Comparison of ENCODE assay signal across 23 cellular contexts in the genomic region with DNA sequence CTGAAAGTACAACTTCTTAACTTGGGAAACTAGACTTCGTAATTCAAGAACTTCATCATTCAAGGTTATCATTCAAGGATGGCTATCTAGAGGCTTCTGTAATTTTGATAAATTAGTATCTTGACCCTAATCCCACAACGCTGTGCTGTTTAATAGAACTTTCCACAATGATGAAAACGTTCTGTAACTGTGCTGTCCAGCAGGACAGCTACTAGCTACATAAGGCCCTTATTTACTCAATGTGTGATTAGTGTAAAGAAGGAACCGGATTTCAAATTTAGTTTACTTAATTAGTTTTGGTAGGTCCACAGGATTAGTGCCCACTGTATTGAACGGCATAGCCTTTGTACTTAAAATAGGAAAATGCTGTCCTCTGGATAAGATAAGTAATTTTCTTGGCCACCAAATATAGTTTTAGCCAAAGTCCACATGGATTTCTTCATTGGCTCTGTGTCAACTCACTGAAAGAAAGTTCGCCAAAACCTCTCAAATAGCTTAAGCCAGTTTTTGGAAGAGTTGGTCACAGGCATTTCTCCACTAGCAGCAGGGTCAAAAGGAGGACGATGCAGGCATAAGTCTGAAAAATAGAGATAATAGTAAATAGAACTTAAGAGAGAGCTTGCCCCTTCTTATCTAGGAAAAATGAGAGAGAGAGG. TPM values are rescaled to one million over a fixed set of nuclear protein-coding genes. Genes with fewer than 3 reads are reported as not detected.
"Had no signal": no experiment of that assay in that cellular context is flagged by ENCODE, and none has a peak within 500 bp of the region (broad histone marks: within the 10 kb centered on the region; RNA-seq: fewer than 3 reads in every experiment).

No MANE protein-coding gene starts in this region.

- H3K27ac ChIP-seq: dorsolateral prefrontal cortex, lower lobe of right lung, ovary, psoas muscle, sigmoid colon, stomach, testis had no signal

- H3K27me3 ChIP-seq: dorsolateral prefrontal cortex, ovary, sigmoid colon, stomach, testis, tibial artery had no signal

- DNase-seq: central memory CD4-positive, alpha-beta T cell; dorsolateral prefrontal cortex; effector CD4-positive, alpha-beta T cell; hypothalamus; immature natural killer cell; islet precursor cell; kidney glomerular epithelial cell; lower lobe of right lung; naive thymus-derived CD8-positive, alpha-beta T cell; nephron progenitor cell; nucleus accumbens; ovary; posterior cingulate gyrus; psoas muscle; sigmoid colon; stimulated activated CD4-positive, alpha-beta T cell treated with anti-CD3 and anti-CD28 coated beads, Interleukin-2, amount 100 ng/mL, for 24 hours; stimulated activated CD4-positive, alpha-beta T cell treated with anti-CD3 and anti-CD28 coated beads, Interleukin-4, amount 100 ng/mL, for 24 hours; stimulated activated naive CD4-positive, alpha-beta T cell treated with Interleukin-2 at 50 U/mL for 16 hours; stomach; substantia nigra; testis; tibial artery had no signal

- H3K4me1 ChIP-seq: lower lobe of right lung, psoas muscle, sigmoid colon, testis had no signal

- H3K36me3 ChIP-seq: lower lobe of right lung, ovary, sigmoid colon, stomach, tibial artery had no signal

- H3K4me3 ChIP-seq: dorsolateral prefrontal cortex, lower lobe of right lung, ovary, psoas muscle, sigmoid colon, stomach, testis, tibial artery had no signal

- ATAC-seq: lower lobe of right lung; naive thymus-derived CD8-positive, alpha-beta T cell; psoas muscle; stimulated activated effector memory CD8-positive, alpha-beta T cell treated with anti-CD3 and anti-CD28 coated beads, Interleukin-12 subunit alpha, Interleukin-12 subunit beta, amount 100 ng/mL, for 72 hours had no signal

- H3K9me3 ChIP-seq: psoas muscle, testis had no signal

RNA-seq across cellular contexts. Expression of gene DGKI, which starts 17.3 kb away (rescaled TPM):
- total RNA-seq: naive thymus-derived CD8-positive, alpha-beta T cell had no signal
- polyA plus RNA-seq: immature natural killer cell had no signal
